In the genomic region with DNA sequence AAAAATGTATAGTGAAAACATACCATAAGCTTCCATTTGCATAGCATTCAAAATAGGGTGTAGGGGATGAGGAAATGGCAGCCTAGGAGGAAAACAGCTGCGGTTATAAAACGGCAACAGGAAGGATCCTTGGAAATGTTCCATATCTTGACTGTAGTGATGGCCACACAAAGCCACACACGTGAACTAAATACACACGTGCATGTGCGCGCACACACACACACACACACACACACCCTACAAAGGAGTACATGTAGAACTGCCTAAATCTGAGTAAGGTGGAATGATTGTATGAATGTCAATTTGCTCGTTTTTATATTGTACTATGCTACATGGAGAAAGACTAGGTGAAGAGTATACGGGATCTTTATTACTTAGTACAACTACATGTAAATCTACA, we compare ENCODE assay signal across 1 cellular context.
TF ChIP-seq lines count a peak whose summit lies in the region.

No MANE protein-coding gene starts in this region.

TF ChIP-seq in GM12878, 131 proteins besides CTCF, POLR2A, EP300 and RAD21:
- TF ChIP-seq BCL3 (IDR thresholded peaks at IDR 0.05; ENCODE audit: borderline replicate concordance, insufficient read depth, low read depth, low read length, poor library complexity, severe bottlenecking) = peak; percentile 43
- TF ChIP-seq, protein P1, sequence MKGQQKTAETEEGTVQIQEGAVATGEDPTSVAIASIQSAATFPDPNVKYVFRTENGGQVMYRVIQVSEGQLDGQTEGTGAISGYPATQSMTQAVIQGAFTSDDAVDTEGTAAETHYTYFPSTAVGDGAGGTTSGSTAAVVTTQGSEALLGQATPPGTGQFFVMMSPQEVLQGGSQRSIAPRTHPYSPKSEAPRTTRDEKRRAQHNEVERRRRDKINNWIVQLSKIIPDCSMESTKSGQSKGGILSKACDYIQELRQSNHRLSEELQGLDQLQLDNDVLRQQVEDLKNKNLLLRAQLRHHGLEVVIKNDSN (IDR thresholded peaks at IDR 0.05; ENCODE audit: borderline replicate concordance, extremely low read length, insufficient read depth, low read depth, low read length) = no peak
